In the genomic region with DNA sequence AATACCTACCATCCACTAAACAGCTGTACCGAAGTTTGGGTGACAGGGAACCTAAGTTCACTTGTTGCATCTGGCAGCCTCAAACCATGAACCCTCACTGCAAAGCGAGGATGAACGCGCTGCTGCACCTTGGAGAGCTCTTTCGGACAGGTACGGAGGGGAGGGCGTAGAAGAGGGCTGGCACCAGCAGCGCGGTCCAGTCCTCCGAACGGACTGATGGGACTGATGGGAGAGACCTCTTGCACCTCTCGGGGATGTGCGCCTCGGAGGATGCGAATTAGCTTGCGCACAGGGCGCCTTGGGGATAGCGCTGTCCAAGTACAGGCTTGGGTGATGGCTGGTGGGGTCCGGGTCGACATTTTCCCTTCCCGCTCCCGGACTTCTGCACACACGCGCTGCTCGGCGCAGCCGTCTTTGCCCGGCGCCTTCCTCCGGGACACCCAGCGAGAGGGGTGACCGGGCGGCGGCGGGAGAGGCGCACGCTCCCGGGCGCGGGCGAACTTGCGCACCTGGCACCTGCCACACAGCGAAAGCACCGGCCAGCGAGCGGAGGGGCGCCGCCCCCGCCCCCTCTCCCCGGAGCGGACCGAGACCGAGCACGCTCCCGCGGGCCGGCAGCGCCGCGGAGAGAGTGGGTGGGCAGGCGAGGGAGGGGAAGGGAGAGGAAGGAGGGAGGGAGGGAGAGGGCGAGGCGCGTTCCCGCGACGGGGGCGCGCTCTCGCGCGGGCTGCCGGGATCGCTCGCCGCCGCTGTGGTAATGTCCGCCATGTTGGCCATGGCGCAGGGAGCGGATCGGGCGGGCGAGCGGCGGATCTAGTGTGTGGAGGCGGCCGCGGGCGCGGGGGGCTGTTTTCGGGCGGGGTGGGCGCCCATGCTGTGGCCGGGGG, we compare ENCODE assay signal across 8 cellular contexts. TPM values are rescaled to one million over a fixed set of nuclear protein-coding genes. Genes with fewer than 3 reads are reported as not detected.
DNase-seq lines count a peak whose midpoint lies in the region; ATAC-seq lines count a peak whose summit lies in the region.

A gene with protein sequence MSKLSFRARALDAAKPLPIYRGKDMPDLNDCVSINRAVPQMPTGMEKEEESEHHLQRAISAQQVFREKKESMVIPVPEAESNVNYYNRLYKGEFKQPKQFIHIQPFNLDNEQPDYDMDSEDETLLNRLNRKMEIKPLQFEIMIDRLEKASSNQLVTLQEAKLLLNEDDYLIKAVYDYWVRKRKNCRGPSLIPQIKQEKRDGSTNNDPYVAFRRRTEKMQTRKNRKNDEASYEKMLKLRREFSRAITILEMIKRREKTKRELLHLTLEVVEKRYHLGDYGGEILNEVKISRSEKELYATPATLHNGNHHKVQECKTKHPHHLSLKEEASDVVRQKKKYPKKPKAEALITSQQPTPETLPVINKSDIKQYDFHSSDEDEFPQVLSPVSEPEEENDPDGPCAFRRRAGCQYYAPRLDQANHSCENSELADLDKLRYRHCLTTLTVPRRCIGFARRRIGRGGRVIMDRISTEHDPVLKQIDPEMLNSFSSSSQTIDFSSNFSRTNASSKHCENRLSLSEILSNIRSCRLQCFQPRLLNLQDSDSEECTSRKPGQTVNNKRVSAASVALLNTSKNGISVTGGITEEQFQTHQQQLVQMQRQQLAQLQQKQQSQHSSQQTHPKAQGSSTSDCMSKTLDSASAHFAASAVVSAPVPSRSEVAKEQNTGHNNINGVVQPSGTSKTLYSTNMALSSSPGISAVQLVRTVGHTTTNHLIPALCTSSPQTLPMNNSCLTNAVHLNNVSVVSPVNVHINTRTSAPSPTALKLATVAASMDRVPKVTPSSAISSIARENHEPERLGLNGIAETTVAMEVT (plus strand): TSS at position 754 of the 887 bp plus-strand sequence. CDS start 267 bp downstream, outside the sequence.

- DNase-seq in AG20443 (ENCODE audit: low spot score) (peak; percentile 93), NCI-H526 treated with DMSO at 0.1 percent for 48 hours (lab: John Stamatoyannopoulos, UW) (peak; percentile 75), dedifferentiated amniotic fluid mesenchymal stem cell (ENCODE audit: extremely low spot score) (peak; percentile 47), left lobe of liver (ENCODE audit: low spot score) (peak; percentile 91)
- DNase-seq in activated CD4-positive, alpha-beta T cell treated with anti-CD3 and anti-CD28 coated beads, Interleukin-2, amount 50 U/mL, for 1 hour = peak; percentile 85
- peak; percentile 85 for DNase-seq in stimulated activated CD4-positive, alpha-beta T cell treated with anti-CD3 and anti-CD28 coated beads, Interleukin-2, amount 100 ng/mL, for 4 hours (ENCODE audit: low read depth)

- ATAC-seq in GM19035 (IDR thresholded peaks at IDR 0.05; ENCODE audit: unreplicated experiment) (peak; percentile 62), HG03378 (IDR thresholded peaks at IDR 0.05; ENCODE audit: unreplicated experiment) (peak; percentile 32), left lobe of liver (peak; percentile 88)

RNA-seq across cellular contexts. Expression of the gene that starts here (rescaled TPM):
- total RNA-seq in left lobe of liver = 6.9 TPM

Comparison
In these comparisons a context has a peak if more than half of its experiments do, and no peak if none do; other contexts are left out.
1. Peak in every context shown above with its lines: DNase-seq and ATAC-seq.
2. ATAC-seq: peak in every context shown above with its lines; median percentile 88 in left lobe of liver; 62 in GM19035; 32 in HG03378.